ENCODE assay signal across 8 cellular contexts in genomic region chr3:180278583-180279188, GRCh38.
DNase-seq lines count a peak whose midpoint lies in the region; ATAC-seq and TF ChIP-seq lines count a peak whose summit lies in the region.
"Had no signal": no experiment of that assay in that cellular context is flagged by ENCODE, and none has a peak within 500 bp of the region (broad histone marks: within the 10 kb centered on the region; RNA-seq: fewer than 3 reads in every experiment).

No MANE protein-coding gene starts in this region.

- no peak for DNase-seq in breast epithelium (ENCODE audit: low spot score in 2 of 2)
- DNase-seq in NCI-H69 (lab: John Stamatoyannopoulos, UW) = no peak
- no peak for DNase-seq in omental fat pad (ENCODE audit: low spot score)
- DNase-seq: stimulated activated CD4-positive, alpha-beta T cell treated with anti-CD3 and anti-CD28 coated beads, Interleukin-1b, Interleukin-23, amount 100 ng/mL, for 48 hours had no signal

- H3K27ac ChIP-seq in parathyroid adenoma (no peak overlapping the region), breast epithelium (no peak overlapping the region)

- no peaks in the 10 kb centered on the region for H3K9me3 ChIP-seq in parathyroid adenoma (ENCODE audit: control insufficient read depth, low read length)
- H3K9me3 ChIP-seq in breast epithelium = no peaks in the 10 kb centered on the region

- no peaks in the 10 kb centered on the region for H3K79me2 ChIP-seq in parathyroid adenoma

- TF ChIP-seq POLR2A in breast epithelium (IDR thresholded peaks at IDR 0.05) = no peak

- H3K4me2 ChIP-seq in parathyroid adenoma (ENCODE audit: low read length) = no peak overlapping the region

- peak; percentile 95 for ATAC-seq in GM19023 (IDR thresholded peaks at IDR 0.05; ENCODE audit: unreplicated experiment)
- peak; percentile 97 for ATAC-seq in HG02623 (IDR thresholded peaks at IDR 0.05; ENCODE audit: unreplicated experiment)
- ATAC-seq in HG03521 (IDR thresholded peaks at IDR 0.05; ENCODE audit: unreplicated experiment) = peak; percentile 91
- no peak for ATAC-seq in omental fat pad (ENCODE audit: low FRiP score)

- H3K36me3 ChIP-seq in parathyroid adenoma (ENCODE audit: control insufficient read depth, insufficient read depth, low read length) (no peaks in the 10 kb centered on the region), breast epithelium (no peaks in the 10 kb centered on the region)

- H3K27me3 ChIP-seq in parathyroid adenoma (ENCODE audit: control insufficient read depth, insufficient read depth, low read length) (no peaks in the 10 kb centered on the region), breast epithelium (no peaks in the 10 kb centered on the region)

- H3K4me1 ChIP-seq in parathyroid adenoma (peaks cover 22% of the 10 kb centered on the region), breast epithelium (no peaks in the 10 kb centered on the region)

- H3K4me3 ChIP-seq in parathyroid adenoma (ENCODE audit: low read depth, low read length) (no peak overlapping the region), breast epithelium (no peak overlapping the region)

- H2AFZ ChIP-seq in parathyroid adenoma = peak overlapping the region; percentile 56

- no peak overlapping the region for H3K9ac ChIP-seq in parathyroid adenoma

- intact Hi-C loops in breast epithelium (cut with DNase I; ENCODE audit: low total_unique reads) = no loop called here

- TF ChIP-seq CTCF in parathyroid adenoma (IDR thresholded peaks at IDR 0.05) = no peak
- TF ChIP-seq CTCF in breast epithelium (IDR thresholded peaks at IDR 0.05) = no peak
- TF ChIP-seq CTCF in omental fat pad (IDR thresholded peaks at IDR 0.05) = no peak
